In genomic region chr1:212035123-212035834, GRCh38 we compare ENCODE assay signal across 8 cellular contexts. TPM values are rescaled to one million over a fixed set of nuclear protein-coding genes. Genes with fewer than 3 reads are reported as not detected.
DNase-seq lines count a peak whose midpoint lies in the region; ATAC-seq and TF ChIP-seq lines count a peak whose summit lies in the region.

TSS of gene DTL (plus strand) at chr1:212035748. CDS start at chr1:212035891, 143 bp downstream.
TSS of gene INTS7 (minus strand) at chr1:212035557. CDS start at chr1:212035437, 120 bp downstream.

- DNase-seq in NCI-H526 treated with DMSO at 0.1 percent for 48 hours (lab: John Stamatoyannopoulos, UW), result peak; percentile 92
- peak; percentile 100 for DNase-seq in activated CD4-positive, alpha-beta T cell treated with anti-CD3 and anti-CD28 coated beads, Interleukin-2, amount 10 ng/mL, durations not matched to agents 24 days and 14 days
- DNase-seq in colonic mucosa, result peak; percentile 99
- peak; percentile 99 for DNase-seq in kidney tubule cell (ENCODE audit: low spot score)
- peak; percentile 93 to 98 (median 96) for DNase-seq in stimulated activated CD4-positive, alpha-beta T cell treated with anti-CD3 and anti-CD28 coated beads, Interleukin-1b, Interleukin-23, amount 100 ng/mL, for 24 hours (ENCODE audit: low read depth in 4 of 4, low spot score in 1 of 4)

- peak within 1 kb of the TSS; percentile 98 for H3K4me3 Mint-ChIP-seq in activated CD4-positive, alpha-beta T cell treated with anti-CD3 and anti-CD28 coated beads, Interleukin-2, amount 10 ng/mL, durations not matched to agents 24 days and 14 days

- H3K36me3 Mint-ChIP-seq in activated CD4-positive, alpha-beta T cell treated with anti-CD3 and anti-CD28 coated beads, Interleukin-2, amount 10 ng/mL, durations not matched to agents 24 days and 14 days (ENCODE audit: low read depth), result peaks cover 37% of the 10 kb centered on the region

- TF ChIP-seq CTCF in C4-2B (conservative IDR thresholded peaks at IDR 0.05), result peak; percentile 99
- peak; percentile 91 for TF ChIP-seq CTCF in colonic mucosa (IDR thresholded peaks at IDR 0.05)

- H3K4me3 ChIP-seq in colonic mucosa, result peak within 1 kb of the TSS; percentile 66

- H3K9ac ChIP-seq in colonic mucosa (ENCODE audit: low read depth in 2 of 2, low read length in 2 of 2), result peak within 1 kb of the TSS; percentile 63 to 74

- peaks cover 6% of the 10 kb centered on the region for H3K4me1 ChIP-seq in colonic mucosa

- no peaks in the 10 kb centered on the region for H3K9me3 ChIP-seq in colonic mucosa

- H3K27ac ChIP-seq in C4-2B, result peak within 1 kb of the TSS; percentile 65
- H3K27ac ChIP-seq in colonic mucosa, result peak within 1 kb of the TSS; percentile 92

- H3K27me3 ChIP-seq in colonic mucosa, result no peaks in the 10 kb centered on the region

- H3K27me3 Mint-ChIP-seq in activated CD4-positive, alpha-beta T cell treated with anti-CD3 and anti-CD28 coated beads, Interleukin-2, amount 10 ng/mL, durations not matched to agents 24 days and 14 days, result peaks cover 3% of the 10 kb centered on the region

- no peaks in the 10 kb centered on the region for H3K9me3 Mint-ChIP-seq in activated CD4-positive, alpha-beta T cell treated with anti-CD3 and anti-CD28 coated beads, Interleukin-2, amount 10 ng/mL, durations not matched to agents 24 days and 14 days

- ATAC-seq in GM19328 (IDR thresholded peaks at IDR 0.05; ENCODE audit: unreplicated experiment), result peak; percentile 74
- ATAC-seq in HG03520 (IDR thresholded peaks at IDR 0.05; ENCODE audit: unreplicated experiment), result peak; percentile 61

- H3K27ac Mint-ChIP-seq in activated CD4-positive, alpha-beta T cell treated with anti-CD3 and anti-CD28 coated beads, Interleukin-2, amount 10 ng/mL, durations not matched to agents 24 days and 14 days, result peak within 1 kb of the TSS; percentile 99

- peaks cover 60% of the 10 kb centered on the region for H3K4me1 Mint-ChIP-seq in activated CD4-positive, alpha-beta T cell treated with anti-CD3 and anti-CD28 coated beads, Interleukin-2, amount 10 ng/mL, durations not matched to agents 24 days and 14 days

- H3K36me3 ChIP-seq in colonic mucosa, result no peaks in the 10 kb centered on the region

- intact Hi-C loops in activated CD4-positive, alpha-beta T cell treated with anti-CD3 and anti-CD28 coated beads, Interleukin-2, amount 10 ng/mL, durations not matched to agents 24 days and 14 days (cut with micrococcal nuclease), result loop anchor here (1.0 to 10.0 kb wide), 11 partner anchors 23 to 820 kb away; partner anchors contain the start of genes ATF3, FLVCR1, LPGAT1 and NEK2
- intact Hi-C loops in colonic mucosa (cut with DNase I), result loop anchor here (10.0 kb wide), 1 partner anchor 210 kb away; no protein-coding TSS in a partner anchor

RNA-seq across cellular contexts. Expression of gene DTL, which starts in this region (rescaled TPM):
- total RNA-seq in activated CD4-positive, alpha-beta T cell treated with anti-CD3 and anti-CD28 coated beads, Interleukin-2, amount 10 ng/mL, durations not matched to agents 24 days and 14 days, result 90.4 and 99.5 TPM in 2 replicates
- 10 to 100 TPM in 1 of 2 donors, 1 to 10 TPM in 1; 5.2 to 19.9 TPM for total RNA-seq in colonic mucosa

RNA-seq across cellular contexts. Expression of gene INTS7, which starts in this region (rescaled TPM):
- 34.4 and 36.8 TPM in 2 replicates for total RNA-seq in activated CD4-positive, alpha-beta T cell treated with anti-CD3 and anti-CD28 coated beads, Interleukin-2, amount 10 ng/mL, durations not matched to agents 24 days and 14 days
- total RNA-seq in colonic mucosa, result 10 to 100 TPM; 11.0 to 18.5 TPM

Comparison
In these comparisons a context has a peak if more than half of its experiments do, and no peak if none do; other contexts are left out.
1. Peak in every context shown above with its lines: DNase-seq, ATAC-seq, H3K4me3 ChIP-seq and H3K27ac ChIP-seq.